Comparison of ENCODE assay signal across 20 cellular contexts in genomic region chr2:39989888-39990287, GRCh38.
"Had no signal": no experiment of that assay in that cellular context is flagged by ENCODE, and none has a peak within 500 bp of the region (broad histone marks: within the 10 kb centered on the region; RNA-seq: fewer than 3 reads in every experiment).

No MANE protein-coding gene starts in this region.

- H3K9me3 Mint-ChIP-seq: activated B cell treated with CpG ODN at 0.5 μM for 24 hours; activated CD4-positive, alpha-beta memory T cell treated with anti-CD3 and anti-CD28 coated beads for 36 hours; activated naive CD4-positive, alpha-beta T cell treated with anti-CD3 and anti-CD28 coated beads, Interleukin-2, amount 50 U/mL, for 24 hours; stimulated activated naive CD8-positive, alpha-beta T cell treated with anti-CD3 and anti-CD28 coated beads, Interleukin-15, Interleukin-2, amounts not matched to agents 100 ng/mL and 50 ng/mL, for 24 hours had no signal

- H3K36me3 Mint-ChIP-seq: activated CD4-positive, alpha-beta memory T cell treated with anti-CD3 and anti-CD28 coated beads for 36 hours; activated naive CD4-positive, alpha-beta T cell treated with anti-CD3 and anti-CD28 coated beads, Interleukin-2, amount 50 U/mL, for 24 hours had no signal

- H3K4me1 Mint-ChIP-seq: activated B cell treated with CpG ODN at 0.5 μM for 24 hours; activated naive CD4-positive, alpha-beta T cell treated with anti-CD3 and anti-CD28 coated beads, Interleukin-2, amount 50 U/mL, for 24 hours; nephron had no signal

- H3K27ac ChIP-seq: hepatocyte, parathyroid adenoma, tibial artery had no signal

- H3K27me3 Mint-ChIP-seq: activated B cell treated with CpG ODN at 0.5 μM for 24 hours; activated CD4-positive, alpha-beta memory T cell treated with anti-CD3 and anti-CD28 coated beads for 36 hours; activated naive CD4-positive, alpha-beta T cell treated with anti-CD3 and anti-CD28 coated beads, Interleukin-2, amount 50 U/mL, for 24 hours; stimulated activated naive CD8-positive, alpha-beta T cell treated with anti-CD3 and anti-CD28 coated beads, Interleukin-15, Interleukin-2, amounts not matched to agents 100 ng/mL and 50 ng/mL, for 24 hours had no signal

- H3K36me3 ChIP-seq: tibial artery had no signal

- H3K4me3 ChIP-seq: hepatocyte, tibial artery had no signal

- H3K27ac Mint-ChIP-seq: activated B cell treated with CpG ODN at 0.5 μM for 24 hours; activated CD4-positive, alpha-beta memory T cell treated with anti-CD3 and anti-CD28 coated beads for 36 hours; activated naive CD4-positive, alpha-beta T cell treated with anti-CD3 and anti-CD28 coated beads, Interleukin-2, amount 50 U/mL, for 24 hours; activated T-cell treated with anti-CD3 and anti-CD28 coated beads, Interleukin-2, amount 50 U/mL, for 72 hours; nephron; stimulated activated naive CD8-positive, alpha-beta T cell treated with anti-CD3 and anti-CD28 coated beads, Interleukin-15, Interleukin-2, amounts not matched to agents 100 ng/mL and 50 ng/mL, for 24 hours had no signal

- ATAC-seq: activated T-cell treated with anti-CD3 and anti-CD28 coated beads, Interleukin-2, amount 50 U/mL, for 72 hours; esophagus mucosa; left cardiac atrium; right cardiac atrium had no signal

- H3K4me2 ChIP-seq: hepatocyte had no signal

- H3K4me1 ChIP-seq: parathyroid adenoma, tibial artery had no signal

- H3K9ac ChIP-seq: parathyroid adenoma had no signal

- H3K27me3 ChIP-seq: hepatocyte, tibial artery had no signal

- H3K79me2 ChIP-seq: hepatocyte, parathyroid adenoma had no signal

- H3K4me3 Mint-ChIP-seq: activated B cell treated with CpG ODN at 0.5 μM for 24 hours; activated CD4-positive, alpha-beta memory T cell treated with anti-CD3 and anti-CD28 coated beads for 36 hours; activated naive CD4-positive, alpha-beta T cell treated with anti-CD3 and anti-CD28 coated beads, Interleukin-2, amount 50 U/mL, for 24 hours; activated T-cell treated with anti-CD3 and anti-CD28 coated beads, Interleukin-2, amount 50 U/mL, for 72 hours; nephron; stimulated activated naive CD8-positive, alpha-beta T cell treated with anti-CD3 and anti-CD28 coated beads, Interleukin-15, Interleukin-2, amounts not matched to agents 100 ng/mL and 50 ng/mL, for 24 hours had no signal

- DNase-seq: activated B cell treated with CpG ODN at 0.5 μM for 24 hours; activated CD4-positive, alpha-beta memory T cell treated with anti-CD3 and anti-CD28 coated beads for 36 hours; activated CD4-positive, alpha-beta T cell treated with anti-CD3 and anti-CD28 coated beads for 4 hours; activated effector memory CD4-positive, alpha-beta T cell treated with Interleukin-2 at 50 U/mL for 16 hours; activated T-cell treated with anti-CD3 and anti-CD28 coated beads, Interleukin-2, amount 50 U/mL, for 72 hours; central memory CD4-positive, alpha-beta T cell; effector memory CD4-positive, alpha-beta T cell; glutamatergic neuron; left cardiac atrium; right cardiac atrium; stimulated activated CD4-positive, alpha-beta T cell treated with anti-CD3 and anti-CD28 coated beads, Interleukin-12 subunit alpha, Interleukin-12 subunit beta, amount 100 ng/mL, for 4 hours; stimulated activated CD4-positive, alpha-beta T cell treated with anti-CD3 and anti-CD28 coated beads, Interleukin-4, amount 100 ng/mL, for 4 hours; T-helper 9 cell; tibial artery had no signal
